In the genomic region with DNA sequence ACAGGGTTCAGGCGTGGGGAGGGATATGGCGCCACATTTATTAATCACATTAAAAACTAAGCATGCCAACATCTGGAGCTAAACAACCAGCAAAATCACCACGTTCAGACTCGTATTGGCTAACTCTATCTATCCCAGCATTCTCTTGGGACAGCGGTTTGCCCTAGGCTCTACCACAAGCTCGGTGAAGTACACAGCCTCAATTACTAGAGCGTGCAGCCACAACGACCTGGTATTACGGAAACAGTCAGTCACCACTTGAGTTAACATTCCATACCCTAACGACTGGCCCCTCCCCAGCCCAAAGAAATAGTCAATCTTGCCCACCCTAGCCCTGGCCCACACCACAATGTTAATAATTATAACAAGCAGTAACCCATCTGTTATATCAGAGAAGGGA, we compare ENCODE assay signal across 10 cellular contexts. TPM values are rescaled to one million over a fixed set of nuclear protein-coding genes. Genes with fewer than 3 reads are reported as not detected.
DNase-seq lines count a peak whose midpoint lies in the region; ATAC-seq, FAIRE-seq and TF ChIP-seq lines count a peak whose summit lies in the region.
"Had no signal": no experiment of that assay in that cellular context is flagged by ENCODE, and none has a peak within 500 bp of the region (broad histone marks: within the 10 kb centered on the region; RNA-seq: fewer than 3 reads in every experiment).

No MANE protein-coding gene starts in this region.

- no TSS peak for BruUV-seq in A673 (replicated peaks; lab: Mats Ljungman, UMichigan)

- POLR2A ChIA-PET in A673 (lab: Charles Lee; ENCODE audit: low non-redundant PET) = no interaction called here
- POLR2A ChIA-PET in naive thymus-derived CD4-positive, alpha-beta T cell (lab: Charles Lee) = no interaction called here

- DNase-seq in A673 (ENCODE audit: low spot score) = peak; percentile 35
- DNase-seq in T-helper 17 cell = no peak
- no peak for DNase-seq in kidney
- DNase-seq in activated T-cell treated with anti-CD3 and anti-CD28 coated beads, Interleukin-2, amount 50 U/mL, for 4 hours = no peak
- DNase-seq in naive thymus-derived CD4-positive, alpha-beta T cell = no peak
- no peak for DNase-seq in natural killer cell
- DNase-seq: activated naive CD4-positive, alpha-beta T cell treated with anti-CD3 and anti-CD28 coated beads, Interleukin-2, amount 50 U/mL, for 16 hours; heart left ventricle had no signal

- H3K4me3 ChIP-seq in A673 (ENCODE audit: low read depth, low read length, poor library complexity, severe bottlenecking) (no peak overlapping the region), kidney (ENCODE audit: low read length in 2 of 2) (no peak overlapping the region)
- H3K4me3 ChIP-seq in naive thymus-derived CD4-positive, alpha-beta T cell (ENCODE audit: low read length) = no peak overlapping the region
- H3K4me3 ChIP-seq: heart left ventricle had no signal

- no peak overlapping the region for H3K9ac ChIP-seq in kidney (ENCODE audit: low read length in 2 of 2)

- H3K9me3 ChIP-seq in A673 (ENCODE audit: low read depth, low read length, poor library complexity, severe bottlenecking) (no peaks in the 10 kb centered on the region), T-helper 17 cell (ENCODE audit: control insufficient read depth, low read length, poor library complexity, severe bottlenecking) (no peaks in the 10 kb centered on the region), kidney (ENCODE audit: control insufficient read depth in 1 of 2, low read length in 2 of 2) (no peaks in the 10 kb centered on the region)
- H3K9me3 ChIP-seq in naive thymus-derived CD4-positive, alpha-beta T cell (ENCODE audit: control insufficient read depth in 2 of 3, low read length in 3 of 3) = no peaks in the 10 kb centered on the region
- H3K9me3 ChIP-seq: heart left ventricle had no signal

- H3K27ac ChIP-seq in A673 (ENCODE audit: low read depth, low read length, poor library complexity, severe bottlenecking) = peak overlapping the region; percentile 1
- H3K27ac ChIP-seq in kidney (ENCODE audit: low read depth in 2 of 2, low read length in 2 of 2) = no peak overlapping the region
- no peak overlapping the region for H3K27ac ChIP-seq in naive thymus-derived CD4-positive, alpha-beta T cell (ENCODE audit: low read depth, low read length)
- H3K27ac ChIP-seq: heart left ventricle had no signal

- no peak overlapping the region for H3K27ac Mint-ChIP-seq in T-helper 17 cell
- no peak overlapping the region for H3K27ac Mint-ChIP-seq in naive thymus-derived CD4-positive, alpha-beta T cell
- no peak overlapping the region for H3K27ac Mint-ChIP-seq in natural killer cell

- intact Hi-C loops in A673 (cut with micrococcal nuclease; ENCODE audit: unreplicated experiment) (no loop called here), kidney (cut with DNase I) (no loop called here), natural killer cell (cut with micrococcal nuclease) (no loop called here)
- intact Hi-C loops in naive thymus-derived CD4-positive, alpha-beta T cell (cut with micrococcal nuclease) = no loop called here

- no peaks in the 10 kb centered on the region for H3K36me3 Mint-ChIP-seq in T-helper 17 cell (ENCODE audit: low read depth)
- H3K36me3 Mint-ChIP-seq in activated T-cell treated with anti-CD3 and anti-CD28 coated beads, Interleukin-2, amount 50 U/mL, for 4 hours (ENCODE audit: insufficient read depth) = no peaks in the 10 kb centered on the region
- H3K36me3 Mint-ChIP-seq in naive thymus-derived CD4-positive, alpha-beta T cell = peaks cover 0 to 4% (median 0%) of the 10 kb centered on the region in 5 donors
- H3K36me3 Mint-ChIP-seq in natural killer cell = no peaks in the 10 kb centered on the region

- ATAC-seq in GM19023 (IDR thresholded peaks at IDR 0.05; ENCODE audit: unreplicated experiment) = peak; percentile 74
- ATAC-seq in HG02970 (IDR thresholded peaks at IDR 0.05; ENCODE audit: low FRiP score, unreplicated experiment) = peak; percentile 71
- peak; percentile 48 for ATAC-seq in T-helper 17 cell
- ATAC-seq in activated T-cell treated with anti-CD3 and anti-CD28 coated beads, Interleukin-2, amount 50 U/mL, for 4 hours = no peak
- no peak for ATAC-seq in naive thymus-derived CD4-positive, alpha-beta T cell
- ATAC-seq in natural killer cell = no peak

- TF ChIP-seq CTCF in A673 (conservative IDR thresholded peaks at IDR 0.05; ENCODE audit: low read depth, low read length) (no peak), kidney (IDR thresholded peaks at IDR 0.05; ENCODE audit: borderline replicate concordance, extremely low read depth, insufficient read depth) (no peak), natural killer cell (IDR thresholded peaks at IDR 0.05) (no peak)

- CTCF ChIA-PET in A673 (lab: Charles Lee) = no interaction called here
- CTCF ChIA-PET in naive thymus-derived CD4-positive, alpha-beta T cell (lab: Charles Lee) = no interaction called here

- H3K36me3 ChIP-seq in A673 (ENCODE audit: insufficient read depth, low read length, poor library complexity, severe bottlenecking) (peaks cover 10% of the 10 kb centered on the region), kidney (ENCODE audit: control insufficient read depth in 1 of 2, insufficient read depth in 2 of 2, low read length in 2 of 2) (peaks cover 4 to 9% of the 10 kb centered on the region in 2 donors)
- no peaks in the 10 kb centered on the region for H3K36me3 ChIP-seq in naive thymus-derived CD4-positive, alpha-beta T cell (ENCODE audit: control insufficient read depth in 2 of 3, insufficient read depth in 3 of 3, low read length in 3 of 3)

- H3K4me1 Mint-ChIP-seq in T-helper 17 cell (peaks cover 2% of the 10 kb centered on the region), natural killer cell (no peaks in the 10 kb centered on the region)
- peaks cover 2% of the 10 kb centered on the region for H3K4me1 Mint-ChIP-seq in activated T-cell treated with anti-CD3 and anti-CD28 coated beads, Interleukin-2, amount 50 U/mL, for 4 hours (ENCODE audit: low read depth)
- H3K4me1 Mint-ChIP-seq in naive thymus-derived CD4-positive, alpha-beta T cell = peaks cover 0 to 7% (median 5%) of the 10 kb centered on the region in 7 donors

- H3K4me1 ChIP-seq in A673 (ENCODE audit: insufficient read depth, low read length, poor library complexity, severe bottlenecking) = peaks cover 42% of the 10 kb centered on the region
- H3K4me1 ChIP-seq in kidney (ENCODE audit: control insufficient read depth in 1 of 2, insufficient read depth in 1 of 2, low read depth in 1 of 2, low read length in 2 of 2) = peaks cover 0 to 2% of the 10 kb centered on the region in 2 donors
- H3K4me1 ChIP-seq in naive thymus-derived CD4-positive, alpha-beta T cell (ENCODE audit: control insufficient read depth in 2 of 2, insufficient read depth in 2 of 2, low read length in 2 of 2) = no peaks in the 10 kb centered on the region

- no peaks in the 10 kb centered on the region for H3K27me3 Mint-ChIP-seq in T-helper 17 cell
- H3K27me3 Mint-ChIP-seq in activated T-cell treated with anti-CD3 and anti-CD28 coated beads, Interleukin-2, amount 50 U/mL, for 4 hours (ENCODE audit: low read depth) = peaks cover 4% of the 10 kb centered on the region
- no peaks in the 10 kb centered on the region for H3K27me3 Mint-ChIP-seq in naive thymus-derived CD4-positive, alpha-beta T cell
- H3K27me3 Mint-ChIP-seq in natural killer cell (ENCODE audit: low read depth in 2 of 2) = no peaks in the 10 kb centered on the region

- no peaks in the 10 kb centered on the region for H3K9me3 Mint-ChIP-seq in activated T-cell treated with anti-CD3 and anti-CD28 coated beads, Interleukin-2, amount 50 U/mL, for 4 hours
- no peaks in the 10 kb centered on the region for H3K9me3 Mint-ChIP-seq in naive thymus-derived CD4-positive, alpha-beta T cell
- H3K9me3 Mint-ChIP-seq in natural killer cell = no peaks in the 10 kb centered on the region

- H3K4me3 Mint-ChIP-seq in T-helper 17 cell (peak overlapping the region; percentile 25), natural killer cell (no peak overlapping the region)
- H3K4me3 Mint-ChIP-seq in activated T-cell treated with anti-CD3 and anti-CD28 coated beads, Interleukin-2, amount 50 U/mL, for 4 hours = no peak overlapping the region
- no peak overlapping the region for H3K4me3 Mint-ChIP-seq in naive thymus-derived CD4-positive, alpha-beta T cell

- FAIRE-seq in kidney (lab: Jason Lieb, UNC) = no peak

- no peaks in the 10 kb centered on the region for H3K27me3 ChIP-seq in A673 (replicated peaks; ENCODE audit: insufficient read depth, low read depth, low read length, poor library complexity)
- H3K27me3 ChIP-seq in naive thymus-derived CD4-positive, alpha-beta T cell (ENCODE audit: control insufficient read depth in 2 of 2, insufficient read depth in 2 of 2, low read length in 2 of 2) = no peaks in the 10 kb centered on the region
- H3K27me3 ChIP-seq: heart left ventricle had no signal

RNA-seq across cellular contexts. Expression of gene APOL5, which starts 32.1 kb away (rescaled TPM):
- total RNA-seq in A673 (2021) (not detected in 2 replicates), T-helper 17 cell (not detected), kidney (not detected), natural killer cell (not detected)
- not detected for polyA plus RNA-seq in kidney (ENCODE audit: insufficient read depth, low read depth, low replicate concordance)
- total RNA-seq in activated T-cell treated with anti-CD3 and anti-CD28 coated beads, Interleukin-2, amount 50 U/mL, for 4 hours = not detected
- not detected for total RNA-seq in naive thymus-derived CD4-positive, alpha-beta T cell
- not detected for polyA plus RNA-seq in naive thymus-derived CD4-positive, alpha-beta T cell
- total RNA-seq: heart left ventricle had no signal

Comparison
In these comparisons a context has a peak if more than half of its experiments do, and no peak if none do; other contexts are left out.
1. ATAC-seq: peak in GM19023 (single experiment), HG02970 (single experiment) and T-helper 17 cell (single experiment); none in activated T-cell treated with anti-CD3 and anti-CD28 coated beads, Interleukin-2, amount 50 U/mL, for 4 hours (0 of 2), naive thymus-derived CD4-positive, alpha-beta T cell (single experiment) and natural killer cell (0 of 3).